In the genomic region with DNA sequence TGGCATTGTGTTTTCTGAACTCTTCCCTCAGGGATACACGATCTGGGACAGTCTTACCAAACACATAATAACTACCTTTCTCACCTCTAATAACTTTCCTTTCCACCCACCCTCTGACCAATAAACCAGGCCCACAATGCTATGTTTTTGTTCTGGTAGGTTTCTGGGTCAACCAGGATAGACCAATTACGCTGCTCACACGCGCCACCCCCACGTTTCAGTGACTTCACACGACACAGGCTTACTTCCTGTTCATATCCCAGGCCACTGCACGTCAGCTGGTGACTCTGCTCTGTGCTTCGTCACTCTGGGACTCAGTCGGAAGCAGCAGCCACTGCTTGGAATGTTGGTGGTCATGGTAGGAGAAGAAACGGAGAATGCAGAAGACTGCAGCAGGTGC, we compare ENCODE assay signal across 19 cellular contexts. TPM values are rescaled to one million over a fixed set of nuclear protein-coding genes. Genes with fewer than 3 reads are reported as not detected.
DNase-seq lines count a peak whose midpoint lies in the region; ATAC-seq and TF ChIP-seq lines count a peak whose summit lies in the region.
"Had no signal": no experiment of that assay in that cellular context is flagged by ENCODE, and none has a peak within 500 bp of the region (broad histone marks: within the 10 kb centered on the region; RNA-seq: fewer than 3 reads in every experiment).

No MANE protein-coding gene starts in this region.

- H3K27me3 ChIP-seq in foreskin keratinocyte = peaks cover 3% of the 10 kb centered on the region
- H3K27me3 ChIP-seq: ovary had no signal

- H3K27ac Mint-ChIP-seq in activated CD4-positive, alpha-beta T cell treated with anti-CD3 and anti-CD28 coated beads for 36 hours = no peak overlapping the region
- H3K27ac Mint-ChIP-seq in natural killer cell = no peak overlapping the region

- peak; percentile 93 for ATAC-seq in activated CD4-positive, alpha-beta T cell treated with anti-CD3 and anti-CD28 coated beads for 36 hours
- ATAC-seq in natural killer cell (peak; percentile 21 to 59 (median 48)), foreskin keratinocyte (no peak), Right ventricle myocardium superior (ENCODE audit: poor library complexity) (no peak)
- ATAC-seq: Right ventricle myocardium inferior had no signal

- no peak overlapping the region for H3K27ac ChIP-seq in foreskin keratinocyte
- H3K27ac ChIP-seq: ovary, tibial artery had no signal

- CTCF ChIA-PET in activated CD4-positive, alpha-beta T cell treated with anti-CD3 and anti-CD28 coated beads for 36 hours (lab: Charles Lee) = interaction anchor here (0.7 to 1.5 kb wide), 5 partner anchors 10 to 44 kb away, joined by 3 to 5 read pairs (median 3); a partner anchor contains a TSS

- POLR2A ChIA-PET in activated CD4-positive, alpha-beta T cell treated with anti-CD3 and anti-CD28 coated beads for 36 hours (lab: Charles Lee) = no interaction called here

- H3K4me1 Mint-ChIP-seq in activated CD4-positive, alpha-beta T cell treated with anti-CD3 and anti-CD28 coated beads for 36 hours = peaks cover 5% of the 10 kb centered on the region
- H3K4me1 Mint-ChIP-seq in natural killer cell = peaks cover 0 to 5% of the 10 kb centered on the region in 2 donors

- no peak overlapping the region for H3K4me3 Mint-ChIP-seq in activated CD4-positive, alpha-beta T cell treated with anti-CD3 and anti-CD28 coated beads for 36 hours
- H3K4me3 Mint-ChIP-seq in natural killer cell = no peak overlapping the region

- H3K36me3 Mint-ChIP-seq in activated CD4-positive, alpha-beta T cell treated with anti-CD3 and anti-CD28 coated beads for 36 hours (ENCODE audit: low read depth) = no peaks in the 10 kb centered on the region
- H3K36me3 Mint-ChIP-seq in natural killer cell = no peaks in the 10 kb centered on the region

- peak; percentile 54 for DNase-seq in activated CD4-positive, alpha-beta T cell treated with anti-CD3 and anti-CD28 coated beads for 36 hours
- DNase-seq in activated CD4-positive, alpha-beta T cell treated with anti-CD3 and anti-CD28 coated beads, Interleukin-2, amount 50 U/mL, for 1 hour = no peak
- DNase-seq in HT1080 (ENCODE audit: low read depth) (peak; percentile 53), natural killer cell (no peak), NCI-H526 treated with DMSO at 0.1 percent for 48 hours (lab: John Stamatoyannopoulos, UW) (no peak), foreskin keratinocyte (no peak), Right ventricle myocardium superior (no peak)
- DNase-seq in activated T-helper 9 cell treated with anti-CD3 and anti-CD28 coated beads, Interleukin-2, amount 50 U/mL, for 16 hours (ENCODE audit: low read depth) = peak; percentile 21
- DNase-seq: 8988T, cerebellar nuclear complex, GF-D8, MV-4-11, ovary, T-helper 9 cell had no signal

- H3K27me3 Mint-ChIP-seq in activated CD4-positive, alpha-beta T cell treated with anti-CD3 and anti-CD28 coated beads for 36 hours = peaks cover 15% of the 10 kb centered on the region
- peaks cover 30 to 56% of the 10 kb centered on the region in 2 donors for H3K27me3 Mint-ChIP-seq in natural killer cell (ENCODE audit: low read depth in 2 of 2)

- H3K4me1 ChIP-seq in foreskin keratinocyte = no peaks in the 10 kb centered on the region
- H3K4me1 ChIP-seq: tibial artery had no signal

- H3K9me3 Mint-ChIP-seq in activated CD4-positive, alpha-beta T cell treated with anti-CD3 and anti-CD28 coated beads for 36 hours (ENCODE audit: low read depth) = no peaks in the 10 kb centered on the region
- no peaks in the 10 kb centered on the region for H3K9me3 Mint-ChIP-seq in natural killer cell

- intact Hi-C loops in activated CD4-positive, alpha-beta T cell treated with anti-CD3 and anti-CD28 coated beads for 36 hours (cut with DNase I, micrococcal nuclease) = no loop called here
- intact Hi-C loops in natural killer cell (cut with micrococcal nuclease) (no loop called here), Right ventricle myocardium superior (cut with DNase I) (no loop called here)

- TF ChIP-seq CTCF in natural killer cell (IDR thresholded peaks at IDR 0.05) (no peak), foreskin keratinocyte (conservative IDR thresholded peaks at IDR 0.05) (no peak)

RNA-seq across cellular contexts. Expression of a gene that starts 2.5 kb away (rescaled TPM):
- total RNA-seq in activated CD4-positive, alpha-beta T cell treated with anti-CD3 and anti-CD28 coated beads for 36 hours = not detected
- total RNA-seq in HT1080 (2014; rRNA removed; shearing (Covaris generic)) = not detected in 2 replicates
- polyA plus RNA-seq in HT1080 (2015; cell fraction: cytosol; rRNA removed) = not detected in 2 replicates
- not detected in 2 replicates for polyA plus RNA-seq in HT1080 (2015; cell fraction: nucleus; rRNA removed)
- total RNA-seq in natural killer cell (not detected), foreskin keratinocyte (not detected in 2 replicates), Right ventricle myocardium superior (not detected)
- polyA plus RNA-seq in foreskin keratinocyte = not detected in 2 replicates
- total RNA-seq: HT-29, mucosa of gallbladder, ovary, Right ventricle myocardium inferior had no signal
- polyA plus RNA-seq: keratinocyte, ovary had no signal

RNA-seq across cellular contexts. Expression of a gene that starts 10.1 kb away (rescaled TPM):
- total RNA-seq in activated CD4-positive, alpha-beta T cell treated with anti-CD3 and anti-CD28 coated beads for 36 hours = not detected
- total RNA-seq in HT1080 (2014; rRNA removed; shearing (Covaris generic)) = not detected in 2 replicates
- not detected in 2 replicates for polyA plus RNA-seq in HT1080 (2015; cell fraction: cytosol; rRNA removed)
- not detected in 2 replicates for polyA plus RNA-seq in HT1080 (2015; cell fraction: nucleus; rRNA removed)
- total RNA-seq in natural killer cell (not detected), foreskin keratinocyte (not detected in 2 replicates), Right ventricle myocardium superior (not detected)
- polyA plus RNA-seq in foreskin keratinocyte = not detected in 2 replicates
- total RNA-seq: HT-29, ovary, Right ventricle myocardium inferior had no signal
- polyA plus RNA-seq: keratinocyte, ovary had no signal

RNA-seq across cellular contexts. Expression of a gene that starts 11.2 kb away (rescaled TPM):
- not detected for total RNA-seq in activated CD4-positive, alpha-beta T cell treated with anti-CD3 and anti-CD28 coated beads for 36 hours
- not detected in 2 replicates for total RNA-seq in HT1080 (2014; rRNA removed; shearing (Covaris generic))
- polyA plus RNA-seq in HT1080 (2015; cell fraction: cytosol; rRNA removed) = not detected in 2 replicates
- polyA plus RNA-seq in HT1080 (2015; cell fraction: nucleus; rRNA removed) = not detected in 2 replicates
- total RNA-seq in natural killer cell = not detected
- not detected in 2 replicates for total RNA-seq in foreskin keratinocyte
- polyA plus RNA-seq in foreskin keratinocyte = not detected in 2 replicates
- total RNA-seq in Right ventricle myocardium superior = not detected
- total RNA-seq: HT-29, mucosa of gallbladder, ovary, Right ventricle myocardium inferior had no signal
- polyA plus RNA-seq: keratinocyte, ovary had no signal

RNA-seq across cellular contexts. Expression of a gene that starts 21.4 kb away (rescaled TPM):
- not detected for total RNA-seq in activated CD4-positive, alpha-beta T cell treated with anti-CD3 and anti-CD28 coated beads for 36 hours
- total RNA-seq in HT1080 (2014; rRNA removed; shearing (Covaris generic)) = not detected in 2 replicates
- not detected in 2 replicates for polyA plus RNA-seq in HT1080 (2015; cell fraction: cytosol; rRNA removed)
- not detected in 2 replicates for polyA plus RNA-seq in HT1080 (2015; cell fraction: nucleus; rRNA removed)
- total RNA-seq in natural killer cell (not detected), foreskin keratinocyte (not detected in 2 replicates), Right ventricle myocardium superior (not detected)
- not detected in 2 replicates for polyA plus RNA-seq in foreskin keratinocyte
- total RNA-seq: HT-29, ovary, Right ventricle myocardium inferior had no signal
- polyA plus RNA-seq: keratinocyte, ovary had no signal

RNA-seq across cellular contexts. Expression of a gene that starts 34.4 kb away (rescaled TPM):
- total RNA-seq in activated CD4-positive, alpha-beta T cell treated with anti-CD3 and anti-CD28 coated beads for 36 hours = not detected
- not detected in 2 replicates for total RNA-seq in HT1080 (2014; rRNA removed; shearing (Covaris generic))
- not detected in 2 replicates for polyA plus RNA-seq in HT1080 (2015; cell fraction: cytosol; rRNA removed)
- not detected in 2 replicates for polyA plus RNA-seq in HT1080 (2015; cell fraction: nucleus; rRNA removed)
- total RNA-seq in natural killer cell (not detected), foreskin keratinocyte (not detected in 2 replicates), Right ventricle myocardium superior (not detected)
- not detected in 2 replicates for polyA plus RNA-seq in foreskin keratinocyte
- total RNA-seq: HT-29, mucosa of gallbladder, ovary, Right ventricle myocardium inferior had no signal
- polyA plus RNA-seq: keratinocyte, ovary had no signal

Comparison
In these comparisons a context has a peak if more than half of its experiments do, and no peak if none do; other contexts are left out.
1. DNase-seq: peak in activated CD4-positive, alpha-beta T cell treated with anti-CD3 and anti-CD28 coated beads for 36 hours (single experiment), HT1080 (single experiment) and activated T-helper 9 cell treated with anti-CD3 and anti-CD28 coated beads, Interleukin-2, amount 50 U/mL, for 16 hours (single experiment); none in activated CD4-positive, alpha-beta T cell treated with anti-CD3 and anti-CD28 coated beads, Interleukin-2, amount 50 U/mL, for 1 hour (single experiment), natural killer cell (single experiment), NCI-H526 treated with DMSO at 0.1 percent for 48 hours (single experiment), foreskin keratinocyte (0 of 2) and Right ventricle myocardium superior (single experiment).
2. ATAC-seq: peak in activated CD4-positive, alpha-beta T cell treated with anti-CD3 and anti-CD28 coated beads for 36 hours (single experiment) and natural killer cell (3 of 3); none in foreskin keratinocyte (single experiment) and Right ventricle myocardium superior (single experiment).